ENCODE assay signal across 8 cellular contexts in genomic region chr10:22320591-22321155, GRCh38. TPM values are rescaled to one million over a fixed set of nuclear protein-coding genes. Genes with fewer than 3 reads are reported as not detected.
A peak's percentile ranks its signal among the peaks of the same experiment; 100 is the strongest.
DNase-seq lines count a peak whose midpoint lies in the region; ATAC-seq lines count a peak whose summit lies in the region.

Gene BMI1, plus strand, starts transcription at chr10:22321099. Its CDS starts 5,351 bp downstream, at chr10:22326450.

- DNase-seq in NCI-H345 (lab: John Stamatoyannopoulos, UW) (peak; percentile 73), left lobe of liver (ENCODE audit: low spot score) (peak; percentile 86), foreskin melanocyte (no peak)
- peak; percentile 70 to 75 for DNase-seq in activated CD4-positive, alpha-beta T cell treated with anti-CD3 and anti-CD28 coated beads, Interleukin-2, amount 50 U/mL, for 48 hours
- DNase-seq in stimulated activated CD4-positive, alpha-beta T cell treated with anti-CD3 and anti-CD28 coated beads, TNF-alpha, amount 100 ng/mL, for 24 hours (ENCODE audit: low read depth in 3 of 3): peak in 2 of 3 experiments; percentile 55 to 64

- ATAC-seq in HG02642 (IDR thresholded peaks at IDR 0.05; ENCODE audit: poor library complexity, unreplicated experiment) (peak; percentile 26), left lobe of liver (peak; percentile 68)

- peak within 1 kb of the TSS; percentile 89 for H3K4me3 ChIP-seq in GM08714 (ENCODE audit: low read length)
- peak within 1 kb of the TSS; percentile 67 to 86 for H3K4me3 ChIP-seq in duodenal mucosa (ENCODE audit: low read depth in 1 of 2, low read length in 2 of 2)

- H3K4me1 ChIP-seq in duodenal mucosa (ENCODE audit: control insufficient read depth in 1 of 2, insufficient read depth in 2 of 2, low read length in 2 of 2): peaks cover 33 to 38% of the 10 kb centered on the region in 2 donors

- peak within 1 kb of the TSS; percentile 65 to 68 for H3K9ac ChIP-seq in duodenal mucosa (ENCODE audit: low read depth in 1 of 2, low read length in 2 of 2)

- H3K27me3 ChIP-seq in duodenal mucosa (ENCODE audit: control insufficient read depth in 1 of 2, insufficient read depth in 2 of 2, low read length in 2 of 2): peaks cover 14 to 33% of the 10 kb centered on the region in 2 donors

- H3K36me3 ChIP-seq in duodenal mucosa (ENCODE audit: control insufficient read depth in 1 of 2, insufficient read depth in 2 of 2, low read length in 2 of 2): no peaks in the 10 kb centered on the region

- H3K27ac ChIP-seq in duodenal mucosa (ENCODE audit: low read depth, low read length): peak within 1 kb of the TSS; percentile 82

- H3K9me3 ChIP-seq in duodenal mucosa (ENCODE audit: control insufficient read depth in 1 of 2, low read length in 2 of 2): no peaks in the 10 kb centered on the region

RNA-seq across cellular contexts. Expression of gene BMI1, which starts in this region (rescaled TPM):
- total RNA-seq in left lobe of liver: 25.4 TPM
